In genomic region chr1:52562766-52563165, GRCh38 we compare ENCODE assay signal across 1 cellular context.
TF ChIP-seq lines count a peak whose summit lies in the region.

No MANE protein-coding gene starts in this region.

TF ChIP-seq in K562, 482 proteins besides CTCF, POLR2A, EP300 and RAD21 (continued from another document):
- TF ChIP-seq, protein P1, sequence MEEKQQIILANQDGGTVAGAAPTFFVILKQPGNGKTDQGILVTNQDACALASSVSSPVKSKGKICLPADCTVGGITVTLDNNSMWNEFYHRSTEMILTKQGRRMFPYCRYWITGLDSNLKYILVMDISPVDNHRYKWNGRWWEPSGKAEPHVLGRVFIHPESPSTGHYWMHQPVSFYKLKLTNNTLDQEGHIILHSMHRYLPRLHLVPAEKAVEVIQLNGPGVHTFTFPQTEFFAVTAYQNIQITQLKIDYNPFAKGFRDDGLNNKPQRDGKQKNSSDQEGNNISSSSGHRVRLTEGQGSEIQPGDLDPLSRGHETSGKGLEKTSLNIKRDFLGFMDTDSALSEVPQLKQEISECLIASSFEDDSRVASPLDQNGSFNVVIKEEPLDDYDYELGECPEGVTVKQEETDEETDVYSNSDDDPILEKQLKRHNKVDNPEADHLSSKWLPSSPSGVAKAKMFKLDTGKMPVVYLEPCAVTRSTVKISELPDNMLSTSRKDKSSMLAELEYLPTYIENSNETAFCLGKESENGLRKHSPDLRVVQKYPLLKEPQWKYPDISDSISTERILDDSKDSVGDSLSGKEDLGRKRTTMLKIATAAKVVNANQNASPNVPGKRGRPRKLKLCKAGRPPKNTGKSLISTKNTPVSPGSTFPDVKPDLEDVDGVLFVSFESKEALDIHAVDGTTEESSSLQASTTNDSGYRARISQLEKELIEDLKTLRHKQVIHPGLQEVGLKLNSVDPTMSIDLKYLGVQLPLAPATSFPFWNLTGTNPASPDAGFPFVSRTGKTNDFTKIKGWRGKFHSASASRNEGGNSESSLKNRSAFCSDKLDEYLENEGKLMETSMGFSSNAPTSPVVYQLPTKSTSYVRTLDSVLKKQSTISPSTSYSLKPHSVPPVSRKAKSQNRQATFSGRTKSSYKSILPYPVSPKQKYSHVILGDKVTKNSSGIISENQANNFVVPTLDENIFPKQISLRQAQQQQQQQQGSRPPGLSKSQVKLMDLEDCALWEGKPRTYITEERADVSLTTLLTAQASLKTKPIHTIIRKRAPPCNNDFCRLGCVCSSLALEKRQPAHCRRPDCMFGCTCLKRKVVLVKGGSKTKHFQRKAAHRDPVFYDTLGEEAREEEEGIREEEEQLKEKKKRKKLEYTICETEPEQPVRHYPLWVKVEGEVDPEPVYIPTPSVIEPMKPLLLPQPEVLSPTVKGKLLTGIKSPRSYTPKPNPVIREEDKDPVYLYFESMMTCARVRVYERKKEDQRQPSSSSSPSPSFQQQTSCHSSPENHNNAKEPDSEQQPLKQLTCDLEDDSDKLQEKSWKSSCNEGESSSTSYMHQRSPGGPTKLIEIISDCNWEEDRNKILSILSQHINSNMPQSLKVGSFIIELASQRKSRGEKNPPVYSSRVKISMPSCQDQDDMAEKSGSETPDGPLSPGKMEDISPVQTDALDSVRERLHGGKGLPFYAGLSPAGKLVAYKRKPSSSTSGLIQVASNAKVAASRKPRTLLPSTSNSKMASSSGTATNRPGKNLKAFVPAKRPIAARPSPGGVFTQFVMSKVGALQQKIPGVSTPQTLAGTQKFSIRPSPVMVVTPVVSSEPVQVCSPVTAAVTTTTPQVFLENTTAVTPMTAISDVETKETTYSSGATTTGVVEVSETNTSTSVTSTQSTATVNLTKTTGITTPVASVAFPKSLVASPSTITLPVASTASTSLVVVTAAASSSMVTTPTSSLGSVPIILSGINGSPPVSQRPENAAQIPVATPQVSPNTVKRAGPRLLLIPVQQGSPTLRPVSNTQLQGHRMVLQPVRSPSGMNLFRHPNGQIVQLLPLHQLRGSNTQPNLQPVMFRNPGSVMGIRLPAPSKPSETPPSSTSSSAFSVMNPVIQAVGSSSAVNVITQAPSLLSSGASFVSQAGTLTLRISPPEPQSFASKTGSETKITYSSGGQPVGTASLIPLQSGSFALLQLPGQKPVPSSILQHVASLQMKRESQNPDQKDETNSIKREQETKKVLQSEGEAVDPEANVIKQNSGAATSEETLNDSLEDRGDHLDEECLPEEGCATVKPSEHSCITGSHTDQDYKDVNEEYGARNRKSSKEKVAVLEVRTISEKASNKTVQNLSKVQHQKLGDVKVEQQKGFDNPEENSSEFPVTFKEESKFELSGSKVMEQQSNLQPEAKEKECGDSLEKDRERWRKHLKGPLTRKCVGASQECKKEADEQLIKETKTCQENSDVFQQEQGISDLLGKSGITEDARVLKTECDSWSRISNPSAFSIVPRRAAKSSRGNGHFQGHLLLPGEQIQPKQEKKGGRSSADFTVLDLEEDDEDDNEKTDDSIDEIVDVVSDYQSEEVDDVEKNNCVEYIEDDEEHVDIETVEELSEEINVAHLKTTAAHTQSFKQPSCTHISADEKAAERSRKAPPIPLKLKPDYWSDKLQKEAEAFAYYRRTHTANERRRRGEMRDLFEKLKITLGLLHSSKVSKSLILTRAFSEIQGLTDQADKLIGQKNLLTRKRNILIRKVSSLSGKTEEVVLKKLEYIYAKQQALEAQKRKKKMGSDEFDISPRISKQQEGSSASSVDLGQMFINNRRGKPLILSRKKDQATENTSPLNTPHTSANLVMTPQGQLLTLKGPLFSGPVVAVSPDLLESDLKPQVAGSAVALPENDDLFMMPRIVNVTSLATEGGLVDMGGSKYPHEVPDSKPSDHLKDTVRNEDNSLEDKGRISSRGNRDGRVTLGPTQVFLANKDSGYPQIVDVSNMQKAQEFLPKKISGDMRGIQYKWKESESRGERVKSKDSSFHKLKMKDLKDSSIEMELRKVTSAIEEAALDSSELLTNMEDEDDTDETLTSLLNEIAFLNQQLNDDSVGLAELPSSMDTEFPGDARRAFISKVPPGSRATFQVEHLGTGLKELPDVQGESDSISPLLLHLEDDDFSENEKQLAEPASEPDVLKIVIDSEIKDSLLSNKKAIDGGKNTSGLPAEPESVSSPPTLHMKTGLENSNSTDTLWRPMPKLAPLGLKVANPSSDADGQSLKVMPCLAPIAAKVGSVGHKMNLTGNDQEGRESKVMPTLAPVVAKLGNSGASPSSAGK (IDR thresholded peaks at IDR 0.05): peak; percentile 27; the same call in 1 of the 2 replicates
- TF ChIP-seq FOXJ2 (tag; IDR thresholded peaks at IDR 0.05): 0 out of 2 replicates have a peak, but pooled peaks have one; percentile 35
- TF ChIP-seq SUPT5H (IDR thresholded peaks at IDR 0.05): no peak
- TF ChIP-seq SMARCE1 (IDR thresholded peaks at IDR 0.05): peak; percentile 17; the same call in 1 of the 2 replicates
- TF ChIP-seq, protein P2, sequence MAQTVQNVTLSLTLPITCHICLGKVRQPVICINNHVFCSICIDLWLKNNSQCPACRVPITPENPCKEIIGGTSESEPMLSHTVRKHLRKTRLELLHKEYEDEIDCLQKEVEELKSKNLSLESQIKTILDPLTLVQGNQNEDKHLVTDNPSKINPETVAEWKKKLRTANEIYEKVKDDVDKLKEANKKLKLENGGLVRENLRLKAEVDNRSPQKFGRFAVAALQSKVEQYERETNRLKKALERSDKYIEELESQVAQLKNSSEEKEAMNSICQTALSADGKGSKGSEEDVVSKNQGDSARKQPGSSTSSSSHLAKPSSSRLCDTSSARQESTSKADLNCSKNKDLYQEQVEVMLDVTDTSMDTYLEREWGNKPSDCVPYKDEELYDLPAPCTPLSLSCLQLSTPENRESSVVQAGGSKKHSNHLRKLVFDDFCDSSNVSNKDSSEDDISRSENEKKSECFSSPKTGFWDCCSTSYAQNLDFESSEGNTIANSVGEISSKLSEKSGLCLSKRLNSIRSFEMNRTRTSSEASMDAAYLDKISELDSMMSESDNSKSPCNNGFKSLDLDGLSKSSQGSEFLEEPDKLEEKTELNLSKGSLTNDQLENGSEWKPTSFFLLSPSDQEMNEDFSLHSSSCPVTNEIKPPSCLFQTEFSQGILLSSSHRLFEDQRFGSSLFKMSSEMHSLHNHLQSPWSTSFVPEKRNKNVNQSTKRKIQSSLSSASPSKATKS (CRISPR knock-in tag; IDR thresholded peaks at IDR 0.05): no peak
- peak; percentile 64; the same call in 1 of the 2 replicates for TF ChIP-seq HMBOX1 (IDR thresholded peaks at IDR 0.05)
- TF ChIP-seq, protein P3, sequence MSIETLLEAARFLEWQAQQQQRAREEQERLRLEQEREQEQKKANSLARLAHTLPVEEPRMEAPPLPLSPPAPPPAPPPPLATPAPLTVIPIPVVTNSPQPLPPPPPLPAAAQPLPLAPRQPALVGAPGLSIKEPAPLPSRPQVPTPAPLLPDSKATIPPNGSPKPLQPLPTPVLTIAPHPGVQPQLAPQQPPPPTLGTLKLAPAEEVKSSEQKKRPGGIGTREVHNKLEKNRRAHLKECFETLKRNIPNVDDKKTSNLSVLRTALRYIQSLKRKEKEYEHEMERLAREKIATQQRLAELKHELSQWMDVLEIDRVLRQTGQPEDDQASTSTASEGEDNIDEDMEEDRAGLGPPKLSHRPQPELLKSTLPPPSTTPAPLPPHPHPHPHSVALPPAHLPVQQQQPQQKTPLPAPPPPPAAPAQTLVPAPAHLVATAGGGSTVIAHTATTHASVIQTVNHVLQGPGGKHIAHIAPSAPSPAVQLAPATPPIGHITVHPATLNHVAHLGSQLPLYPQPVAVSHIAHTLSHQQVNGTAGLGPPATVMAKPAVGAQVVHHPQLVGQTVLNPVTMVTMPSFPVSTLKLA (conservative IDR thresholded peaks at IDR 0.05): 0 out of 4 replicates have a peak, but pooled peaks of 1 of the 2 experiments have one; percentile 33
- TF ChIP-seq FOSL1 (tag; conservative IDR thresholded peaks at IDR 0.05): no peak
- peak; percentile 33; the same call in 1 of the 2 replicates for TF ChIP-seq MAFG (tag; conservative IDR thresholded peaks at IDR 0.05)
- TF ChIP-seq GATAD2B (IDR thresholded peaks at IDR 0.05; ENCODE audit: borderline replicate concordance): 0 out of 2 replicates have a peak, but pooled peaks have one; percentile 58
- TF ChIP-seq NFE2 (IDR thresholded peaks at IDR 0.05; ENCODE audit: low read depth): peak; percentile 71; the same call in 1 of the 2 replicates
- no peak for TF ChIP-seq FOS (IDR thresholded peaks at IDR 0.05; ENCODE audit: extremely low read depth, insufficient read length)
- TF ChIP-seq ADNP (tag; IDR thresholded peaks at IDR 0.05): peak; percentile 33; the same call in 1 of the 2 replicates
- TF ChIP-seq NCOR1 (IDR thresholded peaks at IDR 0.05): 0 out of 2 replicates have a peak, but pooled peaks have one; percentile 8
- peak; percentile 48; the same call in 1 of the 2 replicates for TF ChIP-seq SMARCA4 (IDR thresholded peaks at IDR 0.05)
- no peak for TF ChIP-seq JUNB (CRISPR knock-in tag; conservative IDR thresholded peaks at IDR 0.05)
- TF ChIP-seq ARID1B (IDR thresholded peaks at IDR 0.05): peak; percentile 58; the same call in 1 of the 2 replicates
TF ChIP-seq in K562: peak in this region for 14.
